In the genomic region with DNA sequence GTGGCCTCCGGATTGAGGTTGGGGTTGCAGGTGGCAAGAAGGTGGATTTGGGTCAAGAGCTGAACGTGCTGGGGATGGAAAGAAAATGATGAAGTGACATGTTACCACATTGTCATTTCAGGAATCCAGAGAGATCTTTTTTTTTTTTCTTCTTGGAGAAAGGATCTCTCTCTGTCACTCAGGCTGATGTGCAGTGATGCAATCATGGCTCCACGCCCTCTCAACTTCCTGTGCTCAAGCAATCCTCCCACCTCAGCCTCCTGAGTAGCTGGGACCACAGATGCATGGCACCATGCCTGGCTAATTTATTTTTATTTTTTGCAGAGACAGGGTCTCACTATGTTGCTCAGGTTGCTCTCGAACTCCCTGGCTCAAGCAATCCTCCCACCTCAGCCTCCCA, we compare ENCODE assay signal across 15 cellular contexts.
DNase-seq lines count a peak whose midpoint lies in the region; ATAC-seq and TF ChIP-seq lines count a peak whose summit lies in the region.
"Had no signal": no experiment of that assay in that cellular context is flagged by ENCODE, and none has a peak within 500 bp of the region (broad histone marks: within the 10 kb centered on the region; RNA-seq: fewer than 3 reads in every experiment).

No MANE protein-coding gene starts in this region.

- H3K27ac ChIP-seq in psoas muscle, result no peak overlapping the region
- H3K27ac ChIP-seq: ovary, vagina had no signal

- DNase-seq in activated T-cell treated with anti-CD3 and anti-CD28 coated beads, Interleukin-2, amount 50 U/mL, for 24 hours, result no peak
- DNase-seq in activated T-cell treated with anti-CD3 and anti-CD28 coated beads for 4 hours, result no peak
- peak; percentile 16 for DNase-seq in M059J (ENCODE audit: low read depth)
- peak; percentile 31 to 61 for DNase-seq in psoas muscle
- DNase-seq in NCI-H82 treated with DMSO at 0.1 percent for 48 hours (lab: John Stamatoyannopoulos, UW; ENCODE audit: unreplicated experiment), result no peak
- DNase-seq: DMS53, H7, NCI-H2171, ovary, T-helper 9 cell had no signal

- no peaks in the 10 kb centered on the region for H3K9me3 ChIP-seq in psoas muscle
- H3K9me3 ChIP-seq: ovary, vagina had no signal

- no peaks in the 10 kb centered on the region for H3K9me3 Mint-ChIP-seq in activated T-cell treated with anti-CD3 and anti-CD28 coated beads, Interleukin-2, amount 50 U/mL, for 24 hours
- H3K9me3 Mint-ChIP-seq in activated naive CD8-positive, alpha-beta T cell (ENCODE audit: low read depth), result no peaks in the 10 kb centered on the region

- no peaks in the 10 kb centered on the region for H3K27me3 Mint-ChIP-seq in activated T-cell treated with anti-CD3 and anti-CD28 coated beads, Interleukin-2, amount 50 U/mL, for 24 hours
- no peaks in the 10 kb centered on the region for H3K27me3 Mint-ChIP-seq in activated naive CD8-positive, alpha-beta T cell

- H3K36me3 ChIP-seq in psoas muscle (ENCODE audit: insufficient read depth in 1 of 2, low read depth in 1 of 2), result peaks cover 5 to 88% of the 10 kb centered on the region in 2 donors
- H3K36me3 ChIP-seq: ovary had no signal

- H3K4me3 Mint-ChIP-seq in activated T-cell treated with anti-CD3 and anti-CD28 coated beads, Interleukin-2, amount 50 U/mL, for 24 hours, result no peak overlapping the region
- H3K4me3 Mint-ChIP-seq in activated naive CD8-positive, alpha-beta T cell, result no peak overlapping the region

- no peaks in the 10 kb centered on the region for H3K27me3 ChIP-seq in psoas muscle (ENCODE audit: insufficient read depth in 3 of 3, low read length in 2 of 3)
- H3K27me3 ChIP-seq: ovary, vagina had no signal

- peak overlapping the region; percentile 83 for H3K27ac Mint-ChIP-seq in activated T-cell treated with anti-CD3 and anti-CD28 coated beads, Interleukin-2, amount 50 U/mL, for 24 hours
- H3K27ac Mint-ChIP-seq in activated naive CD8-positive, alpha-beta T cell, result peak overlapping the region; percentile 41

- intact Hi-C loops in psoas muscle (cut with DNase I), result loop anchor here in 1 of 2 donors (10.0 kb wide), 1 partner anchor 148 kb away; no protein-coding TSS in a partner anchor

- H3K4me3 ChIP-seq in psoas muscle, result no peak overlapping the region
- H3K4me3 ChIP-seq: GM12878, ovary, vagina had no signal

- H3K4me1 Mint-ChIP-seq in activated T-cell treated with anti-CD3 and anti-CD28 coated beads, Interleukin-2, amount 50 U/mL, for 24 hours (ENCODE audit: low read depth), result peaks cover 13% of the 10 kb centered on the region
- peaks cover 3% of the 10 kb centered on the region for H3K4me1 Mint-ChIP-seq in activated naive CD8-positive, alpha-beta T cell (ENCODE audit: low read depth)

- WGBS in psoas muscle, 3 donors, result 85 to 91% (median 89%) methylated on average over 4 of the region's 4 CpGs

- no peak for TF ChIP-seq CTCF in psoas muscle (IDR thresholded peaks at IDR 0.05)

- H3K4me1 ChIP-seq in psoas muscle, result no peaks in the 10 kb centered on the region
- H3K4me1 ChIP-seq: vagina had no signal

- H3K36me3 Mint-ChIP-seq in activated T-cell treated with anti-CD3 and anti-CD28 coated beads, Interleukin-2, amount 50 U/mL, for 24 hours (ENCODE audit: low read depth), result peaks cover 76% of the 10 kb centered on the region
- H3K36me3 Mint-ChIP-seq in activated naive CD8-positive, alpha-beta T cell, result peaks cover 9% of the 10 kb centered on the region

- peak in 1 of 4 donors; percentile 47 for ATAC-seq in psoas muscle
- no peak for ATAC-seq in GM21825 (IDR thresholded peaks at IDR 0.05; ENCODE audit: unreplicated experiment)
- no peak for ATAC-seq in GM21360 (IDR thresholded peaks at IDR 0.05; ENCODE audit: unreplicated experiment)
- ATAC-seq: GM12878 had no signal

Comparison
In these comparisons a context has a peak if more than half of its experiments do, and no peak if none do; other contexts are left out.
1. DNase-seq: peak in M059J (single experiment) and psoas muscle (2 of 2); none in activated T-cell treated with anti-CD3 and anti-CD28 coated beads, Interleukin-2, amount 50 U/mL, for 24 hours (single experiment), activated T-cell treated with anti-CD3 and anti-CD28 coated beads for 4 hours (single experiment) and NCI-H82 treated with DMSO at 0.1 percent for 48 hours (single experiment).